Comparison of ENCODE assay signal across 9 cellular contexts in genomic region chr9:96020300-96020821, GRCh38.
DNase-seq lines count a peak whose midpoint lies in the region; TF ChIP-seq lines count a peak whose summit lies in the region.
"Had no signal": no experiment of that assay in that cellular context is flagged by ENCODE, and none has a peak within 500 bp of the region (broad histone marks: within the 10 kb centered on the region; RNA-seq: fewer than 3 reads in every experiment).

No MANE protein-coding gene starts in this region.

- H3K36me3 Mint-ChIP-seq in activated T-helper 1 cell treated with anti-CD3 and anti-CD28 coated beads, Interleukin-12 subunit alpha, Interleukin-12 subunit beta, Interleukin-2, Interleukin-4 antibody, amounts not matched to agents 30 ng/mL and 10 ng/mL and 1 ng/mL, durations not matched to agents 14 hours and 24 hours and 36 hours (ENCODE audit: low read depth): peaks cover 7% of the 10 kb centered on the region

- DNase-seq in GM12865 (ENCODE audit: low read depth) (no peak), skeletal muscle cell (ENCODE audit: low read depth) (no peak), UCSD-AML1 (lab: John Stamatoyannopoulos, UW; ENCODE audit: unreplicated experiment) (no peak), GF-D8 (lab: John Stamatoyannopoulos, UW) (no peak), NCI-H345 (lab: John Stamatoyannopoulos, UW) (no peak), amniotic stem cell (lab: John Stamatoyannopoulos, UW) (no peak)
- no peak for DNase-seq in activated T-helper 1 cell treated with anti-CD3 and anti-CD28 coated beads, Interleukin-12 subunit alpha, Interleukin-12 subunit beta, Interleukin-2, Interleukin-4 antibody, amounts not matched to agents 30 ng/mL and 10 ng/mL and 1 ng/mL, durations not matched to agents 14 hours and 24 hours and 36 hours (ENCODE audit: low spot score)

- intact Hi-C loops in activated T-helper 1 cell treated with anti-CD3 and anti-CD28 coated beads, Interleukin-12 subunit alpha, Interleukin-12 subunit beta, Interleukin-2, Interleukin-4 antibody, amounts not matched to agents 30 ng/mL and 10 ng/mL and 1 ng/mL, durations not matched to agents 14 hours and 24 hours and 36 hours (cut with micrococcal nuclease): no loop called here

- peak overlapping the region; percentile 84 for H3K27ac Mint-ChIP-seq in activated T-helper 1 cell treated with anti-CD3 and anti-CD28 coated beads, Interleukin-12 subunit alpha, Interleukin-12 subunit beta, Interleukin-2, Interleukin-4 antibody, amounts not matched to agents 30 ng/mL and 10 ng/mL and 1 ng/mL, durations not matched to agents 14 hours and 24 hours and 36 hours

- H3K4me3 ChIP-seq in GM12865 (ENCODE audit: low read depth, low read length) (peak overlapping the region; percentile 50), iPS-11a (ENCODE audit: low read depth, low read length) (peak overlapping the region; percentile 47), skeletal muscle cell (ENCODE audit: low read depth, low read length) (peak overlapping the region; percentile 58)
- H3K4me3 ChIP-seq: K562 had no signal

- H3K9me3 Mint-ChIP-seq in activated T-helper 1 cell treated with anti-CD3 and anti-CD28 coated beads, Interleukin-12 subunit alpha, Interleukin-12 subunit beta, Interleukin-2, Interleukin-4 antibody, amounts not matched to agents 30 ng/mL and 10 ng/mL and 1 ng/mL, durations not matched to agents 14 hours and 24 hours and 36 hours: no peaks in the 10 kb centered on the region

- TF ChIP-seq CTCF in GM12865 (IDR thresholded peaks at IDR 0.05; ENCODE audit: insufficient read depth, low read depth, low read length, missing control alignments): no peak

- peaks cover 15% of the 10 kb centered on the region for H3K27me3 Mint-ChIP-seq in activated T-helper 1 cell treated with anti-CD3 and anti-CD28 coated beads, Interleukin-12 subunit alpha, Interleukin-12 subunit beta, Interleukin-2, Interleukin-4 antibody, amounts not matched to agents 30 ng/mL and 10 ng/mL and 1 ng/mL, durations not matched to agents 14 hours and 24 hours and 36 hours (ENCODE audit: insufficient read depth)

- H3K4me1 Mint-ChIP-seq in activated T-helper 1 cell treated with anti-CD3 and anti-CD28 coated beads, Interleukin-12 subunit alpha, Interleukin-12 subunit beta, Interleukin-2, Interleukin-4 antibody, amounts not matched to agents 30 ng/mL and 10 ng/mL and 1 ng/mL, durations not matched to agents 14 hours and 24 hours and 36 hours (ENCODE audit: low read depth): peaks cover 63% of the 10 kb centered on the region

- peak overlapping the region; percentile 67 for H3K4me3 Mint-ChIP-seq in activated T-helper 1 cell treated with anti-CD3 and anti-CD28 coated beads, Interleukin-12 subunit alpha, Interleukin-12 subunit beta, Interleukin-2, Interleukin-4 antibody, amounts not matched to agents 30 ng/mL and 10 ng/mL and 1 ng/mL, durations not matched to agents 14 hours and 24 hours and 36 hours
